ENCODE assay signal across 8 cellular contexts in genomic region chr2:100417745-100418090, GRCh38. TPM values are rescaled to one million over a fixed set of nuclear protein-coding genes. Genes with fewer than 3 reads are reported as not detected.
A peak's percentile ranks its signal among the peaks of the same experiment; 100 is the strongest.
DNase-seq lines count a peak whose midpoint lies in the region; ATAC-seq and TF ChIP-seq lines count a peak whose summit lies in the region.

No MANE protein-coding gene starts in this region.

- no peaks in the 10 kb centered on the region; the same call in 1 of the 2 replicates for H3K36me3 ChIP-seq in BE2C

- DNase-seq in BE2C (no peak), LNCaP clone FGC (ENCODE audit: low read depth) (no peak), dorsolateral prefrontal cortex (no peak), natural killer cell (no peak), retina (no peak)

- H3K4me1 ChIP-seq in BE2C = no peaks in the 10 kb centered on the region

- H3K27me3 Mint-ChIP-seq in natural killer cell (ENCODE audit: low read depth in 2 of 2) = no peaks in the 10 kb centered on the region

- intact Hi-C loops in dorsolateral prefrontal cortex (cut with DNase I) (loop anchor here (2.0 to 5.0 kb wide), 3 partner anchors 145 to 585 kb away; partner anchors contain the start of genes PDCL3 (in 2 of the 2) and RPL31 (in 1 of the 2)), natural killer cell (cut with micrococcal nuclease) (loop anchor here (5.0 kb wide), 1 partner anchor 585 kb away; the partner anchor contains the start of gene RPL31)

- peak overlapping the region in 1 of 2 donors; percentile 77 for H3K27ac Mint-ChIP-seq in natural killer cell

- H3K27me3 ChIP-seq in BE2C = no peaks in the 10 kb centered on the region
- H3K27me3 ChIP-seq in dorsolateral prefrontal cortex = no peaks in the 10 kb centered on the region

- peaks cover 18 to 21% of the 10 kb centered on the region in 2 donors for H3K4me1 Mint-ChIP-seq in natural killer cell

- peak overlapping the region; percentile 87 for H3K4me3 Mint-ChIP-seq in natural killer cell

- peak overlapping the region; percentile 42 for H3K4me3 ChIP-seq in BE2C (ENCODE audit: low read depth, low read length)
- H3K4me3 ChIP-seq in LNCaP clone FGC (ENCODE audit: low read depth, low read length) = peak overlapping the region; percentile 70
- H3K4me3 ChIP-seq in dorsolateral prefrontal cortex = peak overlapping the region; percentile 55 to 97 (median 88)

- TF ChIP-seq CTCF in BE2C (IDR thresholded peaks at IDR 0.05; ENCODE audit: low read depth, low read length) = no peak
- TF ChIP-seq CTCF in LNCaP clone FGC (IDR thresholded peaks at IDR 0.05; ENCODE audit: control insufficient read depth, extremely low read depth, insufficient read depth) = no peak
- TF ChIP-seq CTCF in dorsolateral prefrontal cortex (IDR thresholded peaks at IDR 0.05 in 54 of 56, conservative IDR thresholded peaks at IDR 0.05 in 2 of 56; ENCODE audit: low read depth in 1 of 56, partially characterized antibody in 56 of 56) = no peak
- no peak for TF ChIP-seq CTCF in natural killer cell (IDR thresholded peaks at IDR 0.05)

- H3K27ac ChIP-seq in dorsolateral prefrontal cortex = peak overlapping the region in 52 of 59 donors; percentile 1 to 96 (median 84)

- ATAC-seq in natural killer cell (no peak), HG03095 (IDR thresholded peaks at IDR 0.05; ENCODE audit: unreplicated experiment) (no peak), HG03354 (IDR thresholded peaks at IDR 0.05; ENCODE audit: poor library complexity, severe bottlenecking, unreplicated experiment) (no peak), GM19452 (IDR thresholded peaks at IDR 0.05; ENCODE audit: unreplicated experiment) (no peak)

- H3K9me3 ChIP-seq in BE2C = no peaks in the 10 kb centered on the region

- no peaks in the 10 kb centered on the region for H3K9me3 Mint-ChIP-seq in natural killer cell

- no peaks in the 10 kb centered on the region for H3K36me3 Mint-ChIP-seq in natural killer cell

RNA-seq across cellular contexts. Expression of gene CHST10, which starts 0.2 kb away (rescaled TPM):
- 12.6 TPM for polyA plus RNA-seq in BE2C (2012; ENCODE audit: insufficient read depth, insufficient read length, low read depth)
- 10 to 100 TPM; 21.5 to 67.4 (median 43.3) TPM for total RNA-seq in dorsolateral prefrontal cortex
- 10 to 100 TPM; 11.1 to 15.3 (median 13.4) TPM for total RNA-seq in natural killer cell

RNA-seq across cellular contexts. Expression of gene NMS, which starts 52.6 kb away (rescaled TPM):
- polyA plus RNA-seq in BE2C (2012; ENCODE audit: insufficient read depth, insufficient read length, low read depth) = not detected
- total RNA-seq in dorsolateral prefrontal cortex (1 to 10 TPM in 1 of 120 experiments, not detected in 119; 1.4 TPM), natural killer cell (not detected)
